16 cellular contexts compared by ENCODE assay signal in the genomic region with DNA sequence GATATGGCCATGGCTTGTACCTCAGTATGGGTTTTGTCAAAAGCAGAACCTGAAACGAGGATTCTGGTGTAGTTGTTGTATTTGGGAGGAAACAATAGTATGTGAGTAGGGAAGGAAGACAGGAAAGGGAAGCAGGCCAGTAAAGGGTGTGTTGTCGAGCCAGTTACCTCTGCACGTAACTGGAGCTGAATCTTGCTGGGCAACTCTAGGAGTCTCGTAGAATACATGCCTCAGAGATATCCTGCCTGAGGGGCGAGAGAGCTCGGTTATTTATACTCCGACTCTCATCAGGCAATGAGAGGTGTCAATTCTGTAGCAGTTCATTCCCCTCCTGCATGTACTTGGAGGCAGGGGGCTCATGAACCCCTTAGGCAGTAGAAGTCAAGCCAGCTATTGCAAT. TPM values are rescaled to one million over a fixed set of nuclear protein-coding genes. Genes with fewer than 3 reads are reported as not detected.
DNase-seq lines count a peak whose midpoint lies in the region; ATAC-seq and TF ChIP-seq lines count a peak whose summit lies in the region.
"Had no signal": no experiment of that assay in that cellular context is flagged by ENCODE, and none has a peak within 500 bp of the region (broad histone marks: within the 10 kb centered on the region; RNA-seq: fewer than 3 reads in every experiment).

No MANE protein-coding gene starts in this region.

- DNase-seq in Kasumi-1 (lab: John Stamatoyannopoulos, UW) (peak; percentile 39 to 56), SKM-1 (lab: John Stamatoyannopoulos, UW; ENCODE audit: unreplicated experiment) (peak; percentile 50), epithelial cell of esophagus (ENCODE audit: low read depth) (peak; percentile 36), sciatic nerve (ENCODE audit: low spot score) (peak; percentile 8), NCI-H526 (lab: John Stamatoyannopoulos, UW) (no peak), HPDE6-E6E7 (ENCODE audit: extremely low spot score) (no peak)
- DNase-seq: Calu3; CD4-positive, CD25-positive, alpha-beta regulatory T cell; DMS53; IMR-90; NCI-H1092; NCI-H146; NCI-H2081; NCI-H82; Right ventricle myocardium superior had no signal

- TF ChIP-seq CTCF in epithelial cell of esophagus (IDR thresholded peaks at IDR 0.05; ENCODE audit: insufficient read depth, low read depth, low read length, missing control alignments): no peak

- H3K4me3 ChIP-seq in epithelial cell of esophagus (ENCODE audit: low read length): no peak overlapping the region

- intact Hi-C loops in sciatic nerve (cut with DNase I): no loop called here

- ATAC-seq in sciatic nerve (no peak), GM19351 (IDR thresholded peaks at IDR 0.05; ENCODE audit: unreplicated experiment) (no peak)

RNA-seq across cellular contexts. Expression of a gene that starts 45.9 kb away (rescaled TPM):
- total RNA-seq in sciatic nerve: 0.45 TPM
- total RNA-seq: CD4-positive, CD25-positive, alpha-beta regulatory T cell had no signal

Comparison
In these comparisons a context has a peak if more than half of its experiments do, and no peak if none do; other contexts are left out.
1. DNase-seq: peak in Kasumi-1 (2 of 2), SKM-1 (single experiment), epithelial cell of esophagus (single experiment) and sciatic nerve (single experiment); none in NCI-H526 (0 of 2) and HPDE6-E6E7 (single experiment).